In the genomic region with DNA sequence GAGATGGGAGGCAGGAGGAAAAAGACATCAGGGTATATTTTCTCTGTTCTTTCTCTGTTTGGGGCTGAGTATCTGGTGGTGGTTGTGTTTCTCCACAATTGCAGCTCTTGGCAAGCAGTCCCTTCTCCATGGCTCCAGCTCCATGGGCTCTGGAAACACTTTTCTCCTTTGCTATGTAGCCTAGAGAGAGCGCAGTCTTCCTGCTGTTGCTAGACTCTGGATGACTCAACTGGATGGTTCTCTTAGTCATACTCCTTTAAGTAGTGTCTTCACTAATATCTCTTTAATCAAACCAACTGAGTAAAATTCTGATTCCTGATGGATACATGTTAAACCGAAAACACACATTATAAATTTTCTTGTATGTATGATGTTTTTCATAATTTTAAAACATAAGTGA, we compare ENCODE assay signal across 12 cellular contexts. TPM values are rescaled to one million over a fixed set of nuclear protein-coding genes. Genes with fewer than 3 reads are reported as not detected.
DNase-seq lines count a peak whose midpoint lies in the region; ATAC-seq and TF ChIP-seq lines count a peak whose summit lies in the region.
"Had no signal": no experiment of that assay in that cellular context is flagged by ENCODE, and none has a peak within 500 bp of the region (broad histone marks: within the 10 kb centered on the region; RNA-seq: fewer than 3 reads in every experiment).

No MANE protein-coding gene starts in this region.

- H3K27me3 Mint-ChIP-seq in HFFc6 (ENCODE audit: insufficient read depth), result no peaks in the 10 kb centered on the region
- H3K27me3 Mint-ChIP-seq: activated naive CD4-positive, alpha-beta T cell treated with anti-CD3 and anti-CD28 coated beads, Interleukin-2, amount 10 ng/mL, durations not matched to agents 7 days and 5 days had no signal

- H3K27ac ChIP-seq in foreskin keratinocyte, result no peak overlapping the region
- H3K27ac ChIP-seq in sigmoid colon, result no peak overlapping the region
- H3K27ac ChIP-seq: testis had no signal

- TF ChIP-seq EP300 in sigmoid colon (IDR thresholded peaks at IDR 0.05), result no peak

- peaks cover 0 to under 1% (median 0%) of the 10 kb centered on the region in 4 donors for H3K36me3 ChIP-seq in sigmoid colon

- 91% methylated on average over 2 of the region's 2 CpGs for WGBS in sigmoid colon, 2 donors

- intact Hi-C loops in sigmoid colon (cut with DNase I), result no loop called here

- H3K4me3 ChIP-seq in sigmoid colon, result no peak overlapping the region
- H3K4me3 ChIP-seq: testis had no signal

- H3K4me1 Mint-ChIP-seq in HFFc6 (ENCODE audit: low read depth), result peaks cover 49% of the 10 kb centered on the region

- peak overlapping the region; percentile 52 for H3K27ac Mint-ChIP-seq in HFFc6
- H3K27ac Mint-ChIP-seq: activated naive CD4-positive, alpha-beta T cell treated with anti-CD3 and anti-CD28 coated beads, Interleukin-2, amount 10 ng/mL, durations not matched to agents 7 days and 5 days had no signal

- ATAC-seq in foreskin keratinocyte, result peak; percentile 60
- ATAC-seq in HG02623 (IDR thresholded peaks at IDR 0.05; ENCODE audit: unreplicated experiment), result no peak

- DNase-seq in A172 (ENCODE audit: low spot score) (peak; percentile 43), HFFc6 (peak; percentile 75), amniotic epithelial cell (ENCODE audit: low read depth) (peak; percentile 73), foreskin keratinocyte (peak; percentile 48 to 75), NCI-H526 treated with DMSO at 0.1 percent for 48 hours (lab: John Stamatoyannopoulos, UW) (no peak), sigmoid colon (no peak)
- no peak for DNase-seq in stimulated activated naive CD4-positive, alpha-beta T cell treated with Interleukin-2 at 50 U/mL for 16 hours (lab: John Stamatoyannopoulos, UW)
- DNase-seq: activated naive CD4-positive, alpha-beta T cell treated with anti-CD3 and anti-CD28 coated beads, Interleukin-2, amount 10 ng/mL, durations not matched to agents 7 days and 5 days; NCI-H1048; stimulated activated CD4-positive, alpha-beta T cell treated with anti-CD3 and anti-CD28 coated beads, Interleukin-12 subunit alpha, Interleukin-12 subunit beta, amount 100 ng/mL, for 4 hours; testis had no signal

- H3K36me3 Mint-ChIP-seq in HFFc6 (ENCODE audit: low read depth), result peaks cover 4% of the 10 kb centered on the region; the same call in 1 of the 2 replicates

- H3K9me3 ChIP-seq in sigmoid colon, result no peaks in the 10 kb centered on the region
- H3K9me3 ChIP-seq: testis had no signal

- TF ChIP-seq POLR2A in sigmoid colon (IDR thresholded peaks at IDR 0.05), result no peak

- no peak for TF ChIP-seq CTCF in HFFc6 (IDR thresholded peaks at IDR 0.05)
- peak; percentile 43 for TF ChIP-seq CTCF in foreskin keratinocyte (conservative IDR thresholded peaks at IDR 0.05)
- TF ChIP-seq CTCF in sigmoid colon (IDR thresholded peaks at IDR 0.05), result no peak

- H3K4me3 Mint-ChIP-seq in HFFc6, result no peak overlapping the region
- H3K4me3 Mint-ChIP-seq: activated naive CD4-positive, alpha-beta T cell treated with anti-CD3 and anti-CD28 coated beads, Interleukin-2, amount 10 ng/mL, durations not matched to agents 7 days and 5 days had no signal

- no peaks in the 10 kb centered on the region for H3K9me3 Mint-ChIP-seq in HFFc6

- H3K4me1 ChIP-seq in foreskin keratinocyte (peaks cover 31% of the 10 kb centered on the region), sigmoid colon (peaks cover 0 to 16% (median 15%) of the 10 kb centered on the region in 4 donors)

- H3K27me3 ChIP-seq in foreskin keratinocyte, result no peaks in the 10 kb centered on the region
- H3K27me3 ChIP-seq in sigmoid colon, result no peaks in the 10 kb centered on the region
- H3K27me3 ChIP-seq: testis had no signal

RNA-seq across cellular contexts. Expression of a gene that starts 3.3 kb away (rescaled TPM):
- 11.5 and 25.2 TPM in 2 replicates for total RNA-seq in A172 (2014; rRNA removed; shearing (Covaris generic))
- 10 to 100 TPM; 18.0 to 26.5 (median 21.4) TPM for total RNA-seq in HFFc6 (2021; fragmentation: NEBNext Ultra II Directional; extraction: Animal tissue kit (Norgen Biotek cat#: 25700))
- 49.3 and 55.6 TPM in 2 replicates for total RNA-seq in foreskin keratinocyte
- polyA plus RNA-seq in foreskin keratinocyte, result 56.3 and 57.2 TPM in 2 replicates
- total RNA-seq in sigmoid colon, result 10 to 100 TPM; 14.1 to 25.0 (median 19.7) TPM
- 10 to 100 TPM; 47.6 to 94.6 (median 81.7) TPM for polyA plus RNA-seq in sigmoid colon

RNA-seq across cellular contexts. Expression of a gene that starts 9.3 kb away (rescaled TPM):
- total RNA-seq in A172 (2014; rRNA removed; shearing (Covaris generic)), result 1.4 and 2.2 TPM in 2 replicates
- total RNA-seq in HFFc6 (2021; fragmentation: NEBNext Ultra II Directional; extraction: Animal tissue kit (Norgen Biotek cat#: 25700)), result 10 to 100 TPM; 10.3 to 15.9 (median 13.0) TPM
- total RNA-seq in foreskin keratinocyte, result 26.1 and 27.6 TPM in 2 replicates
- polyA plus RNA-seq in foreskin keratinocyte, result 11.5 and 12.1 TPM in 2 replicates
- 1 to 10 TPM in 3 of 4 donors, under 1 TPM in 1; 0.68 to 8.9 (median 1.3) TPM for total RNA-seq in sigmoid colon
- polyA plus RNA-seq in sigmoid colon, result 1 to 10 TPM; 1.4 to 4.3 (median 4.2) TPM

Comparison
In these comparisons a context has a peak if more than half of its experiments do, and no peak if none do; other contexts are left out.
1. DNase-seq: peak in A172 (single experiment), HFFc6 (single experiment), amniotic epithelial cell (single experiment) and foreskin keratinocyte (2 of 2); none in NCI-H526 treated with DMSO at 0.1 percent for 48 hours (single experiment), stimulated activated naive CD4-positive, alpha-beta T cell treated with Interleukin-2 at 50 U/mL for 16 hours (single experiment) and sigmoid colon (single experiment).